In genomic region chr17:14813649-14814048, GRCh38 we compare ENCODE assay signal across 9 cellular contexts.
A peak's percentile ranks its signal among the peaks of the same experiment; 100 is the strongest.
DNase-seq lines count a peak whose midpoint lies in the region; ATAC-seq, FAIRE-seq and TF ChIP-seq lines count a peak whose summit lies in the region.
"Had no signal": no experiment of that assay in that cellular context is flagged by ENCODE, and none has a peak within 500 bp of the region (broad histone marks: within the 10 kb centered on the region; RNA-seq: fewer than 3 reads in every experiment).

No MANE protein-coding gene starts in this region.

- DNase-seq in activated CD8-positive, alpha-beta memory T cell treated with anti-CD3 and anti-CD28 coated beads for 24 hours = peak; percentile 58
- no peak for DNase-seq in activated CD8-positive, alpha-beta memory T cell treated with anti-CD3 and anti-CD28 coated beads, Interleukin-2, amount 50 U/mL, for 4 hours
- DNase-seq in NB4 (ENCODE audit: low read depth) = peak; percentile 40
- DNase-seq in choroid plexus epithelial cell (ENCODE audit: low read depth) = peak; percentile 33
- peak; percentile 71 for DNase-seq in posterior vena cava (ENCODE audit: low spot score)
- DNase-seq in urothelium cell line (ENCODE audit: low spot score) = no peak
- DNase-seq in stimulated activated CD4-positive, alpha-beta T cell treated with anti-CD3 and anti-CD28 coated beads, Interleukin-4, amount 100 ng/mL, for 24 hours = no peak
- DNase-seq: small intestine had no signal

- H3K4me3 ChIP-seq in NB4 (ENCODE audit: low read depth, low read length) = no peak overlapping the region
- no peak overlapping the region for H3K4me3 ChIP-seq in choroid plexus epithelial cell (ENCODE audit: low read depth, low read length)

- FAIRE-seq in urothelium cell line (lab: Jason Lieb, UNC) = no peak
- FAIRE-seq: small intestine had no signal

- TF ChIP-seq POLR2A in NB4 (IDR thresholded peaks at IDR 0.05; ENCODE audit: extremely low read depth, insufficient read length) = no peak

- no peak for ATAC-seq in GM21528 (IDR thresholded peaks at IDR 0.05; ENCODE audit: low FRiP score, unreplicated experiment)

- TF ChIP-seq CTCF in NB4 (IDR thresholded peaks at IDR 0.05; ENCODE audit: low read depth, low read length) = no peak
- TF ChIP-seq CTCF in choroid plexus epithelial cell (conservative IDR thresholded peaks at IDR 0.05; ENCODE audit: low read depth, low read length) = peak; percentile 51

- intact Hi-C loops in posterior vena cava (cut with DNase I) = no loop called here

Comparison
In these comparisons a context has a peak if more than half of its experiments do, and no peak if none do; other contexts are left out.
1. DNase-seq: peak in activated CD8-positive, alpha-beta memory T cell treated with anti-CD3 and anti-CD28 coated beads for 24 hours (single experiment), NB4 (single experiment), choroid plexus epithelial cell (single experiment) and posterior vena cava (single experiment); none in activated CD8-positive, alpha-beta memory T cell treated with anti-CD3 and anti-CD28 coated beads, Interleukin-2, amount 50 U/mL, for 4 hours (single experiment), urothelium cell line (single experiment) and stimulated activated CD4-positive, alpha-beta T cell treated with anti-CD3 and anti-CD28 coated beads, Interleukin-4, amount 100 ng/mL, for 24 hours (single experiment).